ENCODE assay signal across 8 cellular contexts in the genomic region with DNA sequence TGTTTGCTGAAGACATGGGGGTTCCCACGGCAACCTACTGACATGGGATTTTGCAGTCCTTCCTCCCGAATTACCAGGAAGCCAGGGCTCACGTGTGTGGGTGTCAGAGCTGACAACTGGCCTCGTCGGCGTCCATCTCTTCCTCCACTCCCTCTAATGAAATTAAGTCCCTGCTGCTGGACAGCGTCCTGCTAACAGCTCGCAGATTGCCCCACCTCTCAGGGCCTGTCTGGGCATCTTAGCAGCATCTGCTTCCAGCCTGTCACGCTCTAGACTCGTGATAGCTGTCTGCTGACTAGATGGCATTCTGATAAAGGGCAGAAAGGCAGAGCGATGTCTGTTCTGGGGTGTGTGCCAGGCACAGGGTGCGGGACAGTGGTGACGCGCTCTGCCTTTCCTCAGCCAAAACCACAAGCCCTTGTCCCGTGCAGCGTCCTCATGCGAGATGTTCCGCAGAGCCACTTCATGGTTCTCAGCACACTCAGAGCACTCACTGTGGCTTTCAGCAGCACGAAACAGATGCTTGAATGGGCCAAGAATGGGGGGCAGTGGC.
A peak's percentile ranks its signal among the peaks of the same experiment; 100 is the strongest.
DNase-seq lines count a peak whose midpoint lies in the region; ATAC-seq lines count a peak whose summit lies in the region.

No MANE protein-coding gene starts in this region.

- H3K36me3 Mint-ChIP-seq in activated CD4-positive, alpha-beta T cell treated with anti-CD3 and anti-CD28 coated beads, Interleukin-2, amount 10 ng/mL, durations not matched to agents 7 days and 5 days (ENCODE audit: low read depth) = peaks cover 25% of the 10 kb centered on the region

- WGBS in mesendoderm (ENCODE audit: extremely low coverage, insufficient coverage, low lambda C conversion rate) = no CpG with 5 or more reads among the region's 19 CpGs

- H3K27me3 ChIP-seq in mesendoderm (ENCODE audit: insufficient read depth, low read length, poor library complexity) = no peaks in the 10 kb centered on the region

- H3K27ac ChIP-seq in mesendoderm (ENCODE audit: low read depth, low read length) = no peak overlapping the region

- H3K4me2 ChIP-seq in mesendoderm (ENCODE audit: low read length) = no peak overlapping the region

- no peaks in the 10 kb centered on the region for H3K79me2 ChIP-seq in mesendoderm (ENCODE audit: control insufficient read depth, insufficient read depth, low read length)

- no peaks in the 10 kb centered on the region for H3K27me3 Mint-ChIP-seq in activated CD4-positive, alpha-beta T cell treated with anti-CD3 and anti-CD28 coated beads, Interleukin-2, amount 10 ng/mL, durations not matched to agents 7 days and 5 days

- peaks cover 2% of the 10 kb centered on the region for H3K4me1 ChIP-seq in mesendoderm (ENCODE audit: control insufficient read depth, low read depth, low read length)

- no peak overlapping the region for H3K23ac ChIP-seq in mesendoderm (ENCODE audit: low read length)

- no peak overlapping the region for H4K5ac ChIP-seq in mesendoderm (ENCODE audit: low read length)

- H3K9ac ChIP-seq in mesendoderm (ENCODE audit: low read length) = no peak overlapping the region

- no peak overlapping the region for H3K4me3 ChIP-seq in mesendoderm (ENCODE audit: low read length)

- ATAC-seq in GM21381 (IDR thresholded peaks at IDR 0.05; ENCODE audit: unreplicated experiment) = no peak

- no peak overlapping the region for H3K18ac ChIP-seq in mesendoderm (ENCODE audit: low read length)

- peak overlapping the region; percentile 88 for H3K27ac Mint-ChIP-seq in activated CD4-positive, alpha-beta T cell treated with anti-CD3 and anti-CD28 coated beads, Interleukin-2, amount 10 ng/mL, durations not matched to agents 7 days and 5 days

- POLR2A ChIA-PET in activated CD4-positive, alpha-beta T cell treated with anti-CD3 and anti-CD28 coated beads, Interleukin-2, amount 10 ng/mL, durations not matched to agents 7 days and 5 days (lab: Charles Lee) = no interaction called here

- H4K8ac ChIP-seq in mesendoderm (ENCODE audit: low read depth, low read length) = no peak overlapping the region

- no peak overlapping the region for H2BK15ac ChIP-seq in mesendoderm (replicated peaks; ENCODE audit: low read depth)

- H2BK120ac ChIP-seq in mesendoderm (ENCODE audit: low read depth, low read length) = no peak overlapping the region

- peak overlapping the region; percentile 33 for H3K4me3 Mint-ChIP-seq in activated CD4-positive, alpha-beta T cell treated with anti-CD3 and anti-CD28 coated beads, Interleukin-2, amount 10 ng/mL, durations not matched to agents 7 days and 5 days

- H3K79me1 ChIP-seq in mesendoderm (ENCODE audit: low read length) = no peaks in the 10 kb centered on the region

- no peaks in the 10 kb centered on the region for H3K36me3 ChIP-seq in mesendoderm (ENCODE audit: control insufficient read depth, insufficient read depth, low read length)

- H2BK5ac ChIP-seq in mesendoderm (ENCODE audit: low read length) = no peak overlapping the region

- H3K56ac ChIP-seq in mesendoderm (ENCODE audit: low read length) = no peak overlapping the region

- peaks cover 15% of the 10 kb centered on the region for H3K9me3 Mint-ChIP-seq in activated CD4-positive, alpha-beta T cell treated with anti-CD3 and anti-CD28 coated beads, Interleukin-2, amount 10 ng/mL, durations not matched to agents 7 days and 5 days

- CTCF ChIA-PET in activated CD4-positive, alpha-beta T cell treated with anti-CD3 and anti-CD28 coated beads, Interleukin-2, amount 10 ng/mL, durations not matched to agents 7 days and 5 days (lab: Charles Lee) = interaction anchor here (0.7 to 2.3 kb wide), 3 partner anchors 45 to 75 kb away, joined by 3 to 6 read pairs (median 3); no protein-coding TSS in a partner anchor

- H3K4me1 Mint-ChIP-seq in activated CD4-positive, alpha-beta T cell treated with anti-CD3 and anti-CD28 coated beads, Interleukin-2, amount 10 ng/mL, durations not matched to agents 7 days and 5 days = peaks cover 62% of the 10 kb centered on the region

- DNase-seq in NCI-H146 (lab: John Stamatoyannopoulos, UW) (peak; percentile 18), NCI-H146 treated with DMSO at 0.1 percent for 48 hours (lab: John Stamatoyannopoulos, UW; ENCODE audit: unreplicated experiment) (no peak), dermis blood vessel endothelial cell (peak; percentile 68), mesendoderm (peak; percentile 81), Kasumi-1 (lab: John Stamatoyannopoulos, UW) (no peak)
- DNase-seq in activated CD4-positive, alpha-beta T cell treated with anti-CD3 and anti-CD28 coated beads, Interleukin-2, amount 10 ng/mL, durations not matched to agents 7 days and 5 days = peak; percentile 57
- peak; percentile 19 to 21 for DNase-seq in stimulated activated CD8-positive, alpha-beta memory T cell treated with anti-CD3 and anti-CD28 coated beads, Interleukin-7, amount 100 ng/mL, for 1 hour (ENCODE audit: low read depth in 2 of 2)

- no peak overlapping the region for H2AK5ac ChIP-seq in mesendoderm (ENCODE audit: low read length)

- H3K4ac ChIP-seq in mesendoderm (ENCODE audit: low read depth, low read length) = no peak overlapping the region

Comparison
In these comparisons a context has a peak if more than half of its experiments do, and no peak if none do; other contexts are left out.
1. DNase-seq: peak in NCI-H146 (single experiment), activated CD4-positive, alpha-beta T cell treated with anti-CD3 and anti-CD28 coated beads, Interleukin-2, amount 10 ng/mL, durations not matched to agents 7 days and 5 days (single experiment), dermis blood vessel endothelial cell (single experiment), mesendoderm (single experiment) and stimulated activated CD8-positive, alpha-beta memory T cell treated with anti-CD3 and anti-CD28 coated beads, Interleukin-7, amount 100 ng/mL, for 1 hour (2 of 2); none in NCI-H146 treated with DMSO at 0.1 percent for 48 hours (single experiment) and Kasumi-1 (0 of 2).